8 cellular contexts compared by ENCODE assay signal in the genomic region with DNA sequence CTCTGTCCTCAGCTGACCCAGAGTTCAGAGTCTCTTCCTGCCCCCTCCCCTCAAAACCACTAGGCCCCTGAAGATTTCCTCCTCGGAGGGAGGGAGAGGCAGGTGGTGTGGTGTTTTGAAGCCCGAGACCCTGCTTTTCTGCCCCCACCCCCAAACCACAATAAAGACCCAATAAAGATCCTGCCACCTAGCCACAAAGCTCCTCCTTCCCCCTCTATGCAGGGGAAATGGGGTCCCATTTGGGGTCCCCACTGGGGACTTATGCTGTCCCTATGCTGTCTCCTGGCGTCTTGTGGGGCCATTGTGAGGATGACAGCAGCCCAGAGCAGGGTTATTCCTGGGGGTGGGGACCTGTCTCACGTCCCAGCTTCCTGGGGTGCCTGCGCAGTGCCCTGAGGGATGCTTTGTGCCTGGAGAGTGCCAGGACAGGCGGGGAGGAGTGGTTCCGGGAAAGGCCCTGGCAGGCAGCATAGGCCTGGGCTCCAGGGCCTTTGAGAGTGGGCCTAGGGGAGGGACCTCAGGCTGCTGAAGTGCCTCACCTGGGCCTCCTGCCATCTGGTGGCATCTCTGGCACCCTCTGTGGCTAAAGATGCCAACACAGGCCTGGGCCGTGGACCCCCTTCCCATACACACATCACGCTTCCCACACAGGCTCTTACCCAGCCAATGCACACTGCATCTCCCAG. TPM values are rescaled to one million over a fixed set of nuclear protein-coding genes. Genes with fewer than 3 reads are reported as not detected.
DNase-seq lines count a peak whose midpoint lies in the region; ATAC-seq, FAIRE-seq and TF ChIP-seq lines count a peak whose summit lies in the region.

No MANE protein-coding gene starts in this region.

- TF ChIP-seq RAD21 in liver (IDR thresholded peaks at IDR 0.05) = peak; percentile 16 to 66

- H3K36me3 ChIP-seq in Caco-2 (ENCODE audit: control insufficient read depth, insufficient read depth, low read length) = no peaks in the 10 kb centered on the region
- no peaks in the 10 kb centered on the region for H3K36me3 ChIP-seq in brain microvascular endothelial cell (replicated peaks)
- no peaks in the 10 kb centered on the region for H3K36me3 ChIP-seq in liver (ENCODE audit: control insufficient read depth in 4 of 4, insufficient read depth in 3 of 4, low read depth in 1 of 4, low read length in 3 of 4)
- H3K36me3 ChIP-seq in thymus (ENCODE audit: control insufficient read depth, insufficient read depth) = no peaks in the 10 kb centered on the region

- H3K27me3 ChIP-seq in Caco-2 (replicated peaks; ENCODE audit: control insufficient read depth, insufficient read depth, low read length) = no peaks in the 10 kb centered on the region
- no peaks in the 10 kb centered on the region for H3K27me3 ChIP-seq in brain microvascular endothelial cell (replicated peaks)
- no peaks in the 10 kb centered on the region for H3K27me3 ChIP-seq in liver (ENCODE audit: control insufficient read depth in 4 of 4, insufficient read depth in 4 of 4, low read length in 3 of 4)
- H3K27me3 ChIP-seq in thymus (ENCODE audit: control insufficient read depth, insufficient read depth) = no peaks in the 10 kb centered on the region

- intact Hi-C loops in Caco-2 (cut with micrococcal nuclease; ENCODE audit: unreplicated experiment) = no loop called here

- BruUV-seq in Caco-2 (replicated peaks; lab: Mats Ljungman, UMichigan) = TSS peak; percentile 39

- H3K4me1 Mint-ChIP-seq in Caco-2 (ENCODE audit: low read depth, unreplicated experiment) = peaks cover 23% of the 10 kb centered on the region

- peak overlapping the region; percentile 78 for H3K4me3 Mint-ChIP-seq in Caco-2 (ENCODE audit: unreplicated experiment)

- no peak for ATAC-seq in GM19351 (IDR thresholded peaks at IDR 0.05; ENCODE audit: unreplicated experiment)

- TF ChIP-seq CTCF in Caco-2 (IDR thresholded peaks at IDR 0.05; ENCODE audit: insufficient read depth in 1 of 2, low read depth in 1 of 2, low read length in 1 of 2, severe bottlenecking in 1 of 2, unreplicated experiment in 1 of 2) (no peak), brain microvascular endothelial cell (IDR thresholded peaks at IDR 0.05; ENCODE audit: low read depth, low read length, missing control alignments) (no peak), liver (IDR thresholded peaks at IDR 0.05; ENCODE audit: low read depth, low read length, missing input control) (no peak)

- no peaks in the 10 kb centered on the region for H3K9me3 Mint-ChIP-seq in Caco-2 (ENCODE audit: unreplicated experiment)

- no peak for TF ChIP-seq POLR2A in H54 (IDR thresholded peaks at IDR 0.05; ENCODE audit: low read depth, low read length)

- POLR2A ChIA-PET in Caco-2 (lab: Charles Lee) = no interaction called here

- H3K9ac ChIP-seq in liver (ENCODE audit: low read depth in 1 of 2, low read length in 2 of 2) = peak overlapping the region in 1 of 2 donors; percentile 80

- 40% methylated on average over 9 of the region's 9 CpGs for WGBS in liver
- WGBS in thymus = 7% methylated on average over 9 of the region's 9 CpGs

- no peaks in the 10 kb centered on the region for H3K27me3 Mint-ChIP-seq in Caco-2 (ENCODE audit: insufficient read depth, unreplicated experiment)

- H3K9me3 ChIP-seq in Caco-2 (no peaks in the 10 kb centered on the region), liver (ENCODE audit: control insufficient read depth in 4 of 4, low read length in 3 of 4) (no peaks in the 10 kb centered on the region), thymus (ENCODE audit: control insufficient read depth) (no peaks in the 10 kb centered on the region)

- peak overlapping the region; percentile 8 for H3K27ac Mint-ChIP-seq in Caco-2 (ENCODE audit: unreplicated experiment)

- DNase-seq in Caco-2 = no peak
- peak; percentile 8 for DNase-seq in NCI-H2196 treated with DMSO at 0.1 percent for 48 hours (lab: John Stamatoyannopoulos, UW; ENCODE audit: unreplicated experiment)
- DNase-seq in brain microvascular endothelial cell = no peak
- no peak for DNase-seq in RCC 7860 (ENCODE audit: low spot score)
- DNase-seq in H54 (ENCODE audit: insufficient read length, low spot score) = no peak

- no peaks in the 10 kb centered on the region for H3K36me3 Mint-ChIP-seq in Caco-2 (ENCODE audit: insufficient read depth, unreplicated experiment)

- H3K27ac ChIP-seq in brain microvascular endothelial cell (peak overlapping the region; percentile 76), liver (ENCODE audit: low read depth in 1 of 2, low read length in 2 of 2) (peak overlapping the region; percentile 94 to 95), thymus (ENCODE audit: low read depth) (peak overlapping the region; percentile 100)

- CTCF ChIA-PET in Caco-2 (lab: Charles Lee) = interaction anchor here (1.1 kb wide), 1 partner anchor 211 kb away, joined by 3 read pairs; no protein-coding TSS in a partner anchor

- FAIRE-seq in RCC 7860 (lab: Jason Lieb, UNC) = no peak
- no peak for FAIRE-seq in H54 (lab: Jason Lieb, UNC)

- peaks cover 49% of the 10 kb centered on the region for H3K4me1 ChIP-seq in Caco-2
- peaks cover 28 to 90% (median 79%) of the 10 kb centered on the region in 4 donors for H3K4me1 ChIP-seq in liver (ENCODE audit: control insufficient read depth in 4 of 4, insufficient read depth in 4 of 4, low read length in 3 of 4)
- H3K4me1 ChIP-seq in thymus (ENCODE audit: control insufficient read depth, insufficient read depth, low read length) = peaks cover 64% of the 10 kb centered on the region

- in situ Hi-C loops in brain microvascular endothelial cell (cut with HindIII; ENCODE audit: low pct_ligation_motif_present, low sequenced_read_pairs) = no loop called here

- H3K4me3 ChIP-seq in Caco-2 (ENCODE audit: low read depth, low read length) = peak overlapping the region; percentile 72
- no peak overlapping the region for H3K4me3 ChIP-seq in brain microvascular endothelial cell (ENCODE audit: low read depth, low read length)
- H3K4me3 ChIP-seq in liver (ENCODE audit: low read depth in 1 of 3, low read length in 3 of 3) = peak overlapping the region in 2 of 3 donors; percentile 45 to 52
- peak overlapping the region; percentile 80 for H3K4me3 ChIP-seq in thymus (ENCODE audit: low read length)

TF ChIP-seq in liver, 16 proteins besides CTCF, POLR2A, EP300 and RAD21:
- TF ChIP-seq SP1 (IDR thresholded peaks at IDR 0.05) = peak; percentile 73
- TF ChIP-seq FOXA1 (IDR thresholded peaks at IDR 0.05) = no peak
- no peak for TF ChIP-seq FOXA2 (IDR thresholded peaks at IDR 0.05)
- TF ChIP-seq HNF4A (conservative IDR thresholded peaks at IDR 0.05) = peak in 1 of 2 donors; percentile 21
- TF ChIP-seq, protein P1, sequence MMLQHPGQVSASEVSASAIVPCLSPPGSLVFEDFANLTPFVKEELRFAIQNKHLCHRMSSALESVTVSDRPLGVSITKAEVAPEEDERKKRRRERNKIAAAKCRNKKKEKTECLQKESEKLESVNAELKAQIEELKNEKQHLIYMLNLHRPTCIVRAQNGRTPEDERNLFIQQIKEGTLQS (IDR thresholded peaks at IDR 0.05) = no peak
- peak; percentile 21 for TF ChIP-seq TAF1 (conservative IDR thresholded peaks at IDR 0.05)
- TF ChIP-seq RXRA (IDR thresholded peaks at IDR 0.05) = peak; percentile 22 to 55
- TF ChIP-seq, protein P2, sequence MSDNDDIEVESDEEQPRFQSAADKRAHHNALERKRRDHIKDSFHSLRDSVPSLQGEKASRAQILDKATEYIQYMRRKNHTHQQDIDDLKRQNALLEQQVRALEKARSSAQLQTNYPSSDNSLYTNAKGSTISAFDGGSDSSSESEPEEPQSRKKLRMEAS (IDR thresholded peaks at IDR 0.05) = peak; percentile 43
- no peak for TF ChIP-seq HNF4G (IDR thresholded peaks at IDR 0.05)
- TF ChIP-seq, protein P3, sequence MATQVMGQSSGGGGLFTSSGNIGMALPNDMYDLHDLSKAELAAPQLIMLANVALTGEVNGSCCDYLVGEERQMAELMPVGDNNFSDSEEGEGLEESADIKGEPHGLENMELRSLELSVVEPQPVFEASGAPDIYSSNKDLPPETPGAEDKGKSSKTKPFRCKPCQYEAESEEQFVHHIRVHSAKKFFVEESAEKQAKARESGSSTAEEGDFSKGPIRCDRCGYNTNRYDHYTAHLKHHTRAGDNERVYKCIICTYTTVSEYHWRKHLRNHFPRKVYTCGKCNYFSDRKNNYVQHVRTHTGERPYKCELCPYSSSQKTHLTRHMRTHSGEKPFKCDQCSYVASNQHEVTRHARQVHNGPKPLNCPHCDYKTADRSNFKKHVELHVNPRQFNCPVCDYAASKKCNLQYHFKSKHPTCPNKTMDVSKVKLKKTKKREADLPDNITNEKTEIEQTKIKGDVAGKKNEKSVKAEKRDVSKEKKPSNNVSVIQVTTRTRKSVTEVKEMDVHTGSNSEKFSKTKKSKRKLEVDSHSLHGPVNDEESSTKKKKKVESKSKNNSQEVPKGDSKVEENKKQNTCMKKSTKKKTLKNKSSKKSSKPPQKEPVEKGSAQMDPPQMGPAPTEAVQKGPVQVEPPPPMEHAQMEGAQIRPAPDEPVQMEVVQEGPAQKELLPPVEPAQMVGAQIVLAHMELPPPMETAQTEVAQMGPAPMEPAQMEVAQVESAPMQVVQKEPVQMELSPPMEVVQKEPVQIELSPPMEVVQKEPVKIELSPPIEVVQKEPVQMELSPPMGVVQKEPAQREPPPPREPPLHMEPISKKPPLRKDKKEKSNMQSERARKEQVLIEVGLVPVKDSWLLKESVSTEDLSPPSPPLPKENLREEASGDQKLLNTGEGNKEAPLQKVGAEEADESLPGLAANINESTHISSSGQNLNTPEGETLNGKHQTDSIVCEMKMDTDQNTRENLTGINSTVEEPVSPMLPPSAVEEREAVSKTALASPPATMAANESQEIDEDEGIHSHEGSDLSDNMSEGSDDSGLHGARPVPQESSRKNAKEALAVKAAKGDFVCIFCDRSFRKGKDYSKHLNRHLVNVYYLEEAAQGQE (IDR thresholded peaks at IDR 0.05) = no peak
TF ChIP-seq in liver: peak in this region for 5.

RNA-seq across cellular contexts. Expression of a gene that starts 8.0 kb away (rescaled TPM):
- total RNA-seq in Caco-2 (2022) (not detected in 2 replicates), liver (under 1 TPM in 1 of 2 donors, not detected in 1; 0.42 TPM)
- polyA plus RNA-seq in liver (under 1 TPM; 0.43 to 0.64 TPM), thymus (26.6 TPM)

RNA-seq across cellular contexts. Expression of a gene that starts 40.1 kb away (rescaled TPM):
- total RNA-seq in Caco-2 (2022) (16.5 and 20.1 TPM in 2 replicates), liver (100 to 1,000 TPM in 1 of 2 donors, 10 to 100 TPM in 1; 10.3 to 132 TPM)
- polyA plus RNA-seq in liver (10 to 100 TPM; 61.7 to 65.8 TPM), thymus (338 TPM)

RNA-seq across cellular contexts. Expression of a gene that starts 47.6 kb away (rescaled TPM):
- 1.3 and 2.0 TPM in 2 replicates for total RNA-seq in Caco-2 (2022)
- total RNA-seq in liver = not detected
- not detected for polyA plus RNA-seq in liver
- 0.09 TPM for polyA plus RNA-seq in thymus

RNA-seq across cellular contexts. Expression of a gene that starts 52.0 kb away (rescaled TPM):
- total RNA-seq in Caco-2 (2022) (not detected in 2 replicates), liver (not detected)
- polyA plus RNA-seq in liver (not detected), thymus (0.14 TPM)
